ENCODE assay signal across 21 cellular contexts in the genomic region with DNA sequence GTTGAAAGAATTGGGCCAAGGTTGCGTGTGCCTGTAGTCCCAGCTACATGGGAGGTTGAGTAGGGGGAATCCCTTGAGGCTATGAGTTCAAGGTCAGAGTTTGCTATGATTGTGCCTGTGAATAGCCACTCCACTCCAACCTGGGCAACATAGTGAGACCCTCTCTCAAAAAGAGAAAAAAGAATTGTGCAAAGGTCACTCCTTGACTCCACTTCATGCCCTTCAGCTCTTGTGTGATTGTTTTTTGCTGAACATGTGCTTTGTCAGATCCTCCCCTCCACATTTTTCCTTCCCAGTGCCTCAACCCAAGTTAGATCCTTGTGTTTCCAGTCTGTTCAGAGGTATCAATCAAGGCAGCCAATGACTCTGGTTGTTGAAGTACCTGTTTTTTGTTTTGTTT. TPM values are rescaled to one million over a fixed set of nuclear protein-coding genes. Genes with fewer than 3 reads are reported as not detected.
DNase-seq lines count a peak whose midpoint lies in the region; TF ChIP-seq lines count a peak whose summit lies in the region.
"Had no signal": no experiment of that assay in that cellular context is flagged by ENCODE, and none has a peak within 500 bp of the region (broad histone marks: within the 10 kb centered on the region; RNA-seq: fewer than 3 reads in every experiment).

No MANE protein-coding gene starts in this region.

- H3K9me3 ChIP-seq in CD4-positive, alpha-beta memory T cell (ENCODE audit: control insufficient read depth in 1 of 2, low read length in 2 of 2), result no peaks in the 10 kb centered on the region
- H3K9me3 ChIP-seq in OCI-LY1 (ENCODE audit: low read length) (no peaks in the 10 kb centered on the region), esophagus squamous epithelium (no peaks in the 10 kb centered on the region), skeletal muscle tissue (ENCODE audit: control insufficient read depth in 3 of 3, low read length in 3 of 3) (no peaks in the 10 kb centered on the region)
- H3K9me3 ChIP-seq: SK-N-SH had no signal

- H3F3A ChIP-seq in OCI-LY1 (ENCODE audit: insufficient read depth, low read length), result peaks cover 17% of the 10 kb centered on the region

- TF ChIP-seq POLR2A in esophagus squamous epithelium (IDR thresholded peaks at IDR 0.05), result peak in 1 of 4 donors; percentile 46

- H3K4me3 Mint-ChIP-seq in CD4-positive, alpha-beta memory T cell, result peak overlapping the region in 2 of 8 donors; percentile 16 to 17
- H3K4me3 Mint-ChIP-seq: HFFc6 had no signal

- CTCF ChIA-PET in CD4-positive, alpha-beta memory T cell (lab: Charles Lee; ENCODE audit: partially characterized antibody), result interaction anchor here (1.3 to 16.1 kb wide), 4 partner anchors 9 to 25 kb away, joined by 4 to 224 read pairs (median 87); no protein-coding TSS in a partner anchor

- H2AFZ ChIP-seq in OCI-LY1 (ENCODE audit: low read length), result no peak overlapping the region

- no peak for DNase-seq in CD4-positive, alpha-beta memory T cell
- no peak for DNase-seq in esophagus squamous epithelium (lab: John Stamatoyannopoulos, UW)
- no peak for DNase-seq in NK-92 (lab: John Stamatoyannopoulos, UW; ENCODE audit: unreplicated experiment)
- no peak for DNase-seq in T1000 (lab: John Stamatoyannopoulos, UW)
- DNase-seq in SIG-M5 treated with dmso at 0.1 percent for 504 hours (lab: John Stamatoyannopoulos, UW; ENCODE audit: unreplicated experiment), result no peak
- DNase-seq: activated CD8-positive, alpha-beta memory T cell treated with anti-CD3 and anti-CD28 coated beads, Interleukin-2, amount 50 U/mL, for 4 hours; amygdala; dermis blood vessel endothelial cell; EL; HFFc6; NCI-H2227 treated with DMSO at 0.1 percent for 48 hours; nucleus accumbens; SK-N-SH; small intestine; substantia nigra had no signal

- H3K27me3 Mint-ChIP-seq in CD4-positive, alpha-beta memory T cell, result no peaks in the 10 kb centered on the region

- H3K4me2 ChIP-seq in OCI-LY1 (ENCODE audit: low read length), result no peak overlapping the region
- H3K4me2 ChIP-seq: KMS-11, SK-N-SH had no signal

- H3K9ac ChIP-seq in OCI-LY1 (ENCODE audit: low read length) (no peak overlapping the region), skeletal muscle tissue (ENCODE audit: low read depth in 1 of 3, low read length in 3 of 3) (no peak overlapping the region)
- H3K9ac ChIP-seq: KMS-11, SK-N-SH had no signal

- H3K9me3 Mint-ChIP-seq in CD4-positive, alpha-beta memory T cell, result peaks cover 0 to 4% (median 0%) of the 10 kb centered on the region in 8 donors
- H3K9me3 Mint-ChIP-seq: HFFc6 had no signal

- TF ChIP-seq CTCF in OCI-LY1 (IDR thresholded peaks at IDR 0.05; ENCODE audit: low read length), result no peak
- no peak for TF ChIP-seq CTCF in esophagus squamous epithelium (IDR thresholded peaks at IDR 0.05)

- no peaks in the 10 kb centered on the region for H3K9me2 ChIP-seq in OCI-LY1 (ENCODE audit: low read depth, low read length)
- H3K9me2 ChIP-seq: SK-N-SH had no signal

- no peaks in the 10 kb centered on the region for H4K20me1 ChIP-seq in OCI-LY1 (ENCODE audit: insufficient read depth, low read length)

- H3K27me3 ChIP-seq in CD4-positive, alpha-beta memory T cell (ENCODE audit: insufficient read depth, low read length), result no peaks in the 10 kb centered on the region
- H3K27me3 ChIP-seq in OCI-LY1 (ENCODE audit: insufficient read depth, low read length) (no peaks in the 10 kb centered on the region), esophagus squamous epithelium (no peaks in the 10 kb centered on the region), skeletal muscle tissue (ENCODE audit: control insufficient read depth in 3 of 3, insufficient read depth in 3 of 3, low read length in 3 of 3) (no peaks in the 10 kb centered on the region)

- peaks cover 76% of the 10 kb centered on the region for H3K4me1 ChIP-seq in CD4-positive, alpha-beta memory T cell (ENCODE audit: insufficient read depth, low read length)
- peaks cover 53% of the 10 kb centered on the region for H3K4me1 ChIP-seq in OCI-LY1 (ENCODE audit: insufficient read depth, low read length, severe bottlenecking)
- H3K4me1 ChIP-seq in esophagus squamous epithelium, result peaks cover 34 to 86% (median 42%) of the 10 kb centered on the region in 3 donors
- H3K4me1 ChIP-seq in skeletal muscle tissue (ENCODE audit: control insufficient read depth in 3 of 3, insufficient read depth in 3 of 3, low read length in 3 of 3), result peaks cover 39 to 43% (median 41%) of the 10 kb centered on the region in 3 donors

- intact Hi-C loops in CD4-positive, alpha-beta memory T cell (cut with micrococcal nuclease), result loop anchor here (1.0 kb wide), 2 partner anchors 9 kb away; no protein-coding TSS in a partner anchor
- intact Hi-C loops in esophagus squamous epithelium (cut with DNase I), result no loop called here

- peaks cover 13 to 17% of the 10 kb centered on the region in 2 donors for H3K36me3 Mint-ChIP-seq in CD4-positive, alpha-beta memory T cell

- no peaks in the 10 kb centered on the region for H3K79me2 ChIP-seq in OCI-LY1 (ENCODE audit: insufficient read depth, low read length)

- POLR2A ChIA-PET in CD4-positive, alpha-beta memory T cell (lab: Charles Lee; ENCODE audit: partially characterized antibody), result interaction anchor here (1.3 to 29.8 kb wide), 7 partner anchors 1 to 128 kb away, joined by 3 to 1967 read pairs (median 122); partner anchors contain the start of genes ANKRD34A, LIX1L, PEX11B and POLR3GL

- no peak overlapping the region for H3K4me3 ChIP-seq in CD4-positive, alpha-beta memory T cell (ENCODE audit: low read length in 2 of 2)
- H3K4me3 ChIP-seq in OCI-LY1 (ENCODE audit: low read depth, low read length, poor library complexity, severe bottlenecking) (no peak overlapping the region), esophagus squamous epithelium (no peak overlapping the region), skeletal muscle tissue (ENCODE audit: low read length in 3 of 3) (no peak overlapping the region)

- no peak overlapping the region for H3K27ac ChIP-seq in CD4-positive, alpha-beta memory T cell (ENCODE audit: low read depth, low read length)
- H3K27ac ChIP-seq in OCI-LY1 (ENCODE audit: low read depth, low read length, poor library complexity, severe bottlenecking), result peak overlapping the region; percentile 80
- H3K27ac ChIP-seq in esophagus squamous epithelium, result peak overlapping the region in 3 of 4 donors; percentile 56 to 99 (median 60)
- H3K27ac ChIP-seq in skeletal muscle tissue (ENCODE audit: low read depth, low read length), result peak overlapping the region; percentile 93
- H3K27ac ChIP-seq: C4-2B, KMS-11 had no signal

- 92 to 100% methylated on average over 1 of the region's 1 CpG for WGBS in esophagus squamous epithelium, 2 donors

- peaks cover 47 to 67% (median 53%) of the 10 kb centered on the region in 4 donors for H3K4me1 Mint-ChIP-seq in CD4-positive, alpha-beta memory T cell

- H3K36me3 ChIP-seq in CD4-positive, alpha-beta memory T cell (ENCODE audit: insufficient read depth, low read length), result peaks cover 6% of the 10 kb centered on the region
- peaks cover 7% of the 10 kb centered on the region for H3K36me3 ChIP-seq in OCI-LY1 (ENCODE audit: insufficient read depth, low read length)
- peaks cover 0 to 9% (median 0%) of the 10 kb centered on the region in 3 donors for H3K36me3 ChIP-seq in esophagus squamous epithelium
- H3K36me3 ChIP-seq in skeletal muscle tissue (ENCODE audit: control insufficient read depth in 3 of 3, insufficient read depth in 3 of 3, low read length in 3 of 3), result peaks cover 4 to 7% (median 5%) of the 10 kb centered on the region in 3 donors

- H3K27ac Mint-ChIP-seq in CD4-positive, alpha-beta memory T cell, result peak overlapping the region in 6 of 7 donors; percentile 31 to 96 (median 74)
- H3K27ac Mint-ChIP-seq: HFFc6 had no signal

RNA-seq across cellular contexts. Expression of gene TXNIP, which starts 8.5 kb away (rescaled TPM):
- 100 to 1,000 TPM; 933 to 985 TPM for total RNA-seq in CD4-positive, alpha-beta memory T cell
- 1,000 to 10,000 TPM; 4,275 to 4,310 TPM for polyA plus RNA-seq in CD4-positive, alpha-beta memory T cell
- 100 to 1,000 TPM in 3 of 4 donors, 10 to 100 TPM in 1; 94.9 to 942 (median 328) TPM for total RNA-seq in esophagus squamous epithelium
- total RNA-seq in skeletal muscle tissue, result 536 TPM

RNA-seq across cellular contexts. Expression of gene POLR3GL, which starts 23.4 kb away (rescaled TPM):
- total RNA-seq in CD4-positive, alpha-beta memory T cell, result 10 to 100 TPM; 36.6 to 38.3 TPM
- polyA plus RNA-seq in CD4-positive, alpha-beta memory T cell, result 100 to 1,000 TPM in 1 of 2 donors, 10 to 100 TPM in 1; 95.3 to 164 TPM
- total RNA-seq in esophagus squamous epithelium (10 to 100 TPM in 2 of 4 donors, 1 to 10 TPM in 2; 2.9 to 15.9 (median 9.8) TPM), skeletal muscle tissue (17.7 TPM)

RNA-seq across cellular contexts. Expression of gene ANKRD34A, which starts 23.6 kb away (rescaled TPM):
- 1 to 10 TPM; 1.8 to 2.1 TPM for total RNA-seq in CD4-positive, alpha-beta memory T cell
- under 1 TPM in 1 of 2 donors, not detected in 1; 0.60 TPM for polyA plus RNA-seq in CD4-positive, alpha-beta memory T cell
- under 1 TPM; 0.04 to 0.67 (median 0.30) TPM for total RNA-seq in esophagus squamous epithelium
- under 0.01 TPM for total RNA-seq in skeletal muscle tissue

RNA-seq across cellular contexts. Expression of gene LIX1L, which starts 30.1 kb away (rescaled TPM):
- total RNA-seq in CD4-positive, alpha-beta memory T cell, result 10 to 100 TPM; 64.5 to 66.1 TPM
- 10 to 100 TPM; 35.3 to 35.7 TPM for polyA plus RNA-seq in CD4-positive, alpha-beta memory T cell
- total RNA-seq in esophagus squamous epithelium, result 10 to 100 TPM in 1 of 4 donors, 1 to 10 TPM in 3; 1.9 to 12.2 (median 5.9) TPM
- 16.2 TPM for total RNA-seq in skeletal muscle tissue

RNA-seq across cellular contexts. Expression of gene HJV, which starts 33.6 kb away (rescaled TPM):
- total RNA-seq in CD4-positive, alpha-beta memory T cell, result not detected
- polyA plus RNA-seq in CD4-positive, alpha-beta memory T cell, result not detected
- total RNA-seq in esophagus squamous epithelium (not detected), skeletal muscle tissue (439 TPM)
- total RNA-seq: dermis blood vessel endothelial cell, fibroblast of lung, HFFc6, lung microvascular endothelial cell had no signal
- polyA plus RNA-seq: fibroblast of lung, small intestine had no signal
